19 cellular contexts compared by ENCODE assay signal in genomic region chr4:156584100-156584499, GRCh38.
DNase-seq lines count a peak whose midpoint lies in the region; ATAC-seq and TF ChIP-seq lines count a peak whose summit lies in the region.
"Had no signal": no experiment of that assay in that cellular context is flagged by ENCODE, and none has a peak within 500 bp of the region (broad histone marks: within the 10 kb centered on the region; RNA-seq: fewer than 3 reads in every experiment).

No MANE protein-coding gene starts in this region.

- CTCF ChIA-PET in HEK293T (lab: Yijun Ruan, JAX): no interaction called here
- CTCF ChIA-PET in PC-9 (lab: Charles Lee): interaction anchor here (0.6 kb wide), 1 partner anchor 383 kb away, joined by 7 read pairs; no protein-coding TSS in a partner anchor
- CTCF ChIA-PET in CD4-positive, alpha-beta T cell (lab: Charles Lee): no interaction called here

- H3K4me1 Mint-ChIP-seq in CD4-positive, alpha-beta T cell (ENCODE audit: low read depth): no peaks in the 10 kb centered on the region
- H3K4me1 Mint-ChIP-seq: activated CD8-positive, alpha-beta memory T cell treated with anti-CD3 and anti-CD28 coated beads, Interleukin-2, amount 10 ng/mL, durations not matched to agents 7 days and 5 days; B cell; immature natural killer cell; T-helper 17 cell had no signal

- no peaks in the 10 kb centered on the region for H4K20me1 ChIP-seq in PC-9 (ENCODE audit: insufficient read depth)

- H3K4me3 ChIP-seq in PC-9 (no peak overlapping the region), fibroblast of pulmonary artery (replicated peaks; ENCODE audit: low read depth, low read length) (no peak overlapping the region)
- H3K4me3 ChIP-seq: ascending aorta, coronary artery had no signal

- H3F3A ChIP-seq in PC-9 (ENCODE audit: insufficient read depth, low read depth): no peaks in the 10 kb centered on the region

- no TSS peak for BruUV-seq in PC-9 (replicated peaks; lab: Mats Ljungman, UMichigan)

- H3K27me3 ChIP-seq in PC-9 (ENCODE audit: insufficient read depth, low read depth): no peaks in the 10 kb centered on the region
- no peaks in the 10 kb centered on the region for H3K27me3 ChIP-seq in CD4-positive, alpha-beta T cell (ENCODE audit: control insufficient read depth, insufficient read depth, low read length)
- H3K27me3 ChIP-seq: ascending aorta had no signal

- H3K4me1 ChIP-seq in PC-9 (replicated peaks; ENCODE audit: insufficient read depth): peaks cover 10% of the 10 kb centered on the region
- H3K4me1 ChIP-seq: ascending aorta had no signal

- peak overlapping the region; percentile 43 for H3K4me2 ChIP-seq in PC-9
- H3K4me2 ChIP-seq: KMS-11 had no signal

- no peaks in the 10 kb centered on the region for H3K27me3 Mint-ChIP-seq in CD4-positive, alpha-beta T cell
- H3K27me3 Mint-ChIP-seq: activated CD8-positive, alpha-beta memory T cell treated with anti-CD3 and anti-CD28 coated beads, Interleukin-2, amount 10 ng/mL, durations not matched to agents 7 days and 5 days; B cell; stimulated activated naive CD8-positive, alpha-beta T cell treated with anti-CD3 and anti-CD28 coated beads, Interleukin-15, Interleukin-2, amounts not matched to agents 100 ng/mL and 50 ng/mL, for 24 hours; T-helper 17 cell had no signal

- no peak overlapping the region for H3K4me3 Mint-ChIP-seq in CD4-positive, alpha-beta T cell
- H3K4me3 Mint-ChIP-seq: activated CD8-positive, alpha-beta memory T cell treated with anti-CD3 and anti-CD28 coated beads, Interleukin-2, amount 10 ng/mL, durations not matched to agents 7 days and 5 days; B cell; immature natural killer cell; stimulated activated naive CD8-positive, alpha-beta T cell treated with anti-CD3 and anti-CD28 coated beads, Interleukin-15, Interleukin-2, amounts not matched to agents 100 ng/mL and 50 ng/mL, for 24 hours; T-helper 17 cell had no signal

- ATAC-seq in CD4-positive, alpha-beta T cell (ENCODE audit: poor library complexity): no peak
- ATAC-seq: activated CD8-positive, alpha-beta memory T cell treated with anti-CD3 and anti-CD28 coated beads, Interleukin-2, amount 10 ng/mL, durations not matched to agents 7 days and 5 days; T-helper 17 cell had no signal

- H3K27ac ChIP-seq in PC-9: peak overlapping the region; percentile 29
- H3K27ac ChIP-seq in CD4-positive, alpha-beta T cell (ENCODE audit: low read depth, low read length): no peak overlapping the region
- H3K27ac ChIP-seq: ascending aorta, coronary artery, KMS-11 had no signal

- intact Hi-C loops in PC-9 (cut with micrococcal nuclease; ENCODE audit: unreplicated experiment): loop anchor here (5.0 kb wide), 3 partner anchors 47 to 543 kb away; no protein-coding TSS in a partner anchor
- intact Hi-C loops in CD4-positive, alpha-beta T cell (cut with DNase I, micrococcal nuclease): no loop called here

- H3K79me2 ChIP-seq in PC-9 (ENCODE audit: low read depth): no peaks in the 10 kb centered on the region

- H3K36me3 Mint-ChIP-seq in CD4-positive, alpha-beta T cell (ENCODE audit: low read depth): no peaks in the 10 kb centered on the region
- H3K36me3 Mint-ChIP-seq: activated CD8-positive, alpha-beta memory T cell treated with anti-CD3 and anti-CD28 coated beads, Interleukin-2, amount 10 ng/mL, durations not matched to agents 7 days and 5 days; immature natural killer cell had no signal

- peak; percentile 7 for DNase-seq in HEK293T (ENCODE audit: extremely low spot score)
- peak; percentile 8 to 67 for DNase-seq in PC-9
- DNase-seq in fibroblast of pulmonary artery (ENCODE audit: low read depth): peak; percentile 31
- peak; percentile 35 for DNase-seq in renal cortical epithelial cell (ENCODE audit: low read depth)
- DNase-seq in CD4-positive, alpha-beta T cell: no peak
- DNase-seq in NCI-H1105 (lab: John Stamatoyannopoulos, UW): no peak
- no peak for DNase-seq in NCI-H187 treated with DMSO at 0.1 percent for 48 hours (lab: John Stamatoyannopoulos, UW)
- DNase-seq: activated CD4-positive, CD25-positive, alpha-beta regulatory T cell treated with anti-CD3 and anti-CD28 coated beads, Interleukin-2, amount 50 U/mL, for 72 hours; activated CD8-positive, alpha-beta memory T cell treated with anti-CD3 and anti-CD28 coated beads, Interleukin-2, amount 10 ng/mL, durations not matched to agents 7 days and 5 days; activated gamma-delta T cell treated with Interleukin-2 at 50 U/mL for 16 hours; immature natural killer cell; NCI-H187; NCI-H69; T-helper 17 cell had no signal

- H3K27ac Mint-ChIP-seq in CD4-positive, alpha-beta T cell: no peak overlapping the region
- H3K27ac Mint-ChIP-seq: activated CD8-positive, alpha-beta memory T cell treated with anti-CD3 and anti-CD28 coated beads, Interleukin-2, amount 10 ng/mL, durations not matched to agents 7 days and 5 days; B cell; immature natural killer cell; stimulated activated naive CD8-positive, alpha-beta T cell treated with anti-CD3 and anti-CD28 coated beads, Interleukin-15, Interleukin-2, amounts not matched to agents 100 ng/mL and 50 ng/mL, for 24 hours; T-helper 17 cell had no signal

- no peaks in the 10 kb centered on the region for H3K9me3 ChIP-seq in PC-9 (ENCODE audit: insufficient read depth, low read depth)
- no peaks in the 10 kb centered on the region for H3K9me3 ChIP-seq in CD4-positive, alpha-beta T cell (ENCODE audit: control insufficient read depth, low read length)
- H3K9me3 ChIP-seq: ascending aorta had no signal

- H2AFZ ChIP-seq in PC-9: no peak overlapping the region

- TF ChIP-seq CTCF in PC-9 (conservative IDR thresholded peaks at IDR 0.05): no peak
- TF ChIP-seq CTCF in fibroblast of pulmonary artery (IDR thresholded peaks at IDR 0.05; ENCODE audit: low read length, missing control alignments): no peak
- no peak for TF ChIP-seq CTCF in CD4-positive, alpha-beta T cell (IDR thresholded peaks at IDR 0.05)

- H3K9me3 Mint-ChIP-seq in CD4-positive, alpha-beta T cell: peaks cover 5% of the 10 kb centered on the region
- H3K9me3 Mint-ChIP-seq: stimulated activated naive CD8-positive, alpha-beta T cell treated with anti-CD3 and anti-CD28 coated beads, Interleukin-15, Interleukin-2, amounts not matched to agents 100 ng/mL and 50 ng/mL, for 24 hours had no signal

- H3K36me3 ChIP-seq in PC-9 (ENCODE audit: low read depth): no peaks in the 10 kb centered on the region
- H3K36me3 ChIP-seq: ascending aorta had no signal

- POLR2A ChIA-PET in HEK293T (lab: Yijun Ruan, JAX) (no interaction called here), PC-9 (lab: Charles Lee; ENCODE audit: unreplicated experiment) (no interaction called here)
- POLR2A ChIA-PET in CD4-positive, alpha-beta T cell (lab: Charles Lee): no interaction called here

- H3K9me2 ChIP-seq in PC-9 (ENCODE audit: insufficient read depth): no peaks in the 10 kb centered on the region

TF ChIP-seq in HEK293T, 16 proteins besides CTCF, POLR2A, EP300 and RAD21:
- no peak for TF ChIP-seq ARNT (IDR thresholded peaks at IDR 0.05)
- TF ChIP-seq CTBP1 (IDR thresholded peaks at IDR 0.05; ENCODE audit: borderline replicate concordance): 0 out of 2 replicates have a peak, but pooled peaks have one; percentile 23
- TF ChIP-seq HDGF (IDR thresholded peaks at IDR 0.05; ENCODE audit: borderline replicate concordance): no peak
- TF ChIP-seq BHLHE40 (IDR thresholded peaks at IDR 0.05; ENCODE audit: borderline replicate concordance): no peak

Comparison
In these comparisons a context has a peak if more than half of its experiments do, and no peak if none do; other contexts are left out.
1. DNase-seq: peak in HEK293T (single experiment), PC-9 (2 of 2), fibroblast of pulmonary artery (single experiment) and renal cortical epithelial cell (single experiment); none in CD4-positive, alpha-beta T cell (0 of 10), NCI-H1105 (single experiment) and NCI-H187 treated with DMSO at 0.1 percent for 48 hours (single experiment).